24 cellular contexts compared by ENCODE assay signal in genomic region chr2:21424375-21424774, GRCh38.
"Had no signal": no experiment of that assay in that cellular context is flagged by ENCODE, and none has a peak within 500 bp of the region (broad histone marks: within the 10 kb centered on the region; RNA-seq: fewer than 3 reads in every experiment).

No MANE protein-coding gene starts in this region.

- ATAC-seq: activated CD4-positive, alpha-beta T cell treated with anti-CD3 and anti-CD28 coated beads for 36 hours; left colon; stimulated activated memory B cell treated with anti-CD40 and anti-IgM and Interleukin-4, amounts not matched to agents 10 μg/mL and 1 μg/mL and 100 μg/mL, for 72 hours had no signal

- DNase-seq: activated B cell treated with CpG ODN at 0.5 μM for 24 hours; activated CD4-positive, alpha-beta T cell treated with anti-CD3 and anti-CD28 coated beads for 36 hours; activated CD4-positive, alpha-beta T cell treated with anti-CD3 and anti-CD28 coated beads, Interleukin-2, amount 50 U/mL, for 4 hours; activated CD8-positive, alpha-beta memory T cell treated with anti-CD3 and anti-CD28 coated beads for 24 hours; activated CD8-positive, alpha-beta memory T cell treated with anti-CD3 and anti-CD28 coated beads, Interleukin-2, amount 50 U/mL, for 4 hours; activated naive CD4-positive, alpha-beta T cell treated with Interleukin-2 at 50 U/mL for 16 hours; activated naive CD8-positive, alpha-beta T cell treated with anti-CD3 and anti-CD28 coated beads for 36 hours; activated T-cell treated with anti-CD3 and anti-CD28 coated beads, Interleukin-2, amount 50 U/mL, for 24 hours; esophagus squamous epithelium; islet precursor cell; left colon; natural killer cell; ovary; sigmoid colon; stimulated activated CD4-positive, alpha-beta T cell treated with anti-CD3 and anti-CD28 coated beads, Interleukin-15, amount 100 ng/mL, for 24 hours; T-helper 9 cell; transverse colon had no signal

- H3K4me1 ChIP-seq: breast epithelium, esophagus squamous epithelium, gastrocnemius medialis, sigmoid colon, transverse colon had no signal

- H3K27ac ChIP-seq: breast epithelium, coronary artery, esophagus squamous epithelium, gastrocnemius medialis, neutrophil, ovary, sigmoid colon had no signal

- H3K9me3 ChIP-seq: breast epithelium, esophagus squamous epithelium, gastrocnemius medialis, neutrophil, ovary, sigmoid colon, transverse colon had no signal

- H3K27me3 ChIP-seq: breast epithelium, esophagus squamous epithelium, gastrocnemius medialis, neutrophil, ovary, sigmoid colon, transverse colon had no signal

- H3K4me2 ChIP-seq: smooth muscle cell had no signal

- H3K36me3 ChIP-seq: breast epithelium, esophagus squamous epithelium, gastrocnemius medialis, neutrophil, ovary, sigmoid colon, transverse colon had no signal

- H3K4me3 ChIP-seq: breast epithelium, coronary artery, esophagus squamous epithelium, gastrocnemius medialis, lung, ovary, sigmoid colon, smooth muscle cell, transverse colon had no signal
